ENCODE assay signal across 9 cellular contexts in genomic region chr15:73959012-73959581, GRCh38. TPM values are rescaled to one million over a fixed set of nuclear protein-coding genes. Genes with fewer than 3 reads are reported as not detected.
DNase-seq lines count a peak whose midpoint lies in the region; ATAC-seq and TF ChIP-seq lines count a peak whose summit lies in the region.
"Had no signal": no experiment of that assay in that cellular context is flagged by ENCODE, and none has a peak within 500 bp of the region (broad histone marks: within the 10 kb centered on the region; RNA-seq: fewer than 3 reads in every experiment).

No MANE protein-coding gene starts in this region.

- no peak for TF ChIP-seq CTCF in natural killer cell (IDR thresholded peaks at IDR 0.05)
- TF ChIP-seq CTCF in GM20000 (IDR thresholded peaks at IDR 0.05; ENCODE audit: extremely low read depth, missing control alignments): no peak

- CTCF ChIA-PET in activated CD8-positive, alpha-beta T cell treated with anti-CD3 and anti-CD28 coated beads, Interleukin-2, amount 10 ng/mL, durations not matched to agents 7 days and 5 days (lab: Charles Lee): interaction anchor here (0.6 to 14.6 kb wide), 14 partner anchors 9 to 89 kb away, joined by 3 to 310 read pairs (median 4); partner anchors contain the start of gene PML

- no peaks in the 10 kb centered on the region for H3K36me3 Mint-ChIP-seq in activated CD8-positive, alpha-beta T cell treated with anti-CD3 and anti-CD28 coated beads, Interleukin-2, amount 10 ng/mL, durations not matched to agents 7 days and 5 days (ENCODE audit: low read depth)
- no peaks in the 10 kb centered on the region for H3K36me3 Mint-ChIP-seq in natural killer cell

- peak overlapping the region; percentile 52 for H3K4me3 Mint-ChIP-seq in activated CD8-positive, alpha-beta T cell treated with anti-CD3 and anti-CD28 coated beads, Interleukin-2, amount 10 ng/mL, durations not matched to agents 7 days and 5 days
- no peak overlapping the region for H3K4me3 Mint-ChIP-seq in natural killer cell

- no peaks in the 10 kb centered on the region for H3K27me3 Mint-ChIP-seq in activated CD8-positive, alpha-beta T cell treated with anti-CD3 and anti-CD28 coated beads, Interleukin-2, amount 10 ng/mL, durations not matched to agents 7 days and 5 days (ENCODE audit: low read depth)
- peaks cover 4 to 17% of the 10 kb centered on the region in 2 donors for H3K27me3 Mint-ChIP-seq in natural killer cell (ENCODE audit: low read depth in 2 of 2)

- peak; percentile 48 for DNase-seq in NCI-H2029 (lab: John Stamatoyannopoulos, UW)
- DNase-seq in NCI-H2029 treated with DMSO at 0.1 percent for 48 hours (lab: John Stamatoyannopoulos, UW): no peak
- DNase-seq in NAMALWA (ENCODE audit: low spot score): peak; percentile 89
- DNase-seq in activated CD8-positive, alpha-beta T cell treated with anti-CD3 and anti-CD28 coated beads, Interleukin-2, amount 10 ng/mL, durations not matched to agents 7 days and 5 days: peak; percentile 66
- no peak for DNase-seq in natural killer cell
- DNase-seq in iPS-NIHi7 (ENCODE audit: extremely low spot score): no peak
- DNase-seq in GM20000 (ENCODE audit: low spot score): no peak
- DNase-seq: cerebellar nuclear complex had no signal

- peaks cover 35% of the 10 kb centered on the region for H3K4me1 Mint-ChIP-seq in activated CD8-positive, alpha-beta T cell treated with anti-CD3 and anti-CD28 coated beads, Interleukin-2, amount 10 ng/mL, durations not matched to agents 7 days and 5 days (ENCODE audit: low read depth)
- H3K4me1 Mint-ChIP-seq in natural killer cell: peaks cover 17 to 23% of the 10 kb centered on the region in 2 donors

- POLR2A ChIA-PET in activated CD8-positive, alpha-beta T cell treated with anti-CD3 and anti-CD28 coated beads, Interleukin-2, amount 10 ng/mL, durations not matched to agents 7 days and 5 days (lab: Charles Lee): interaction anchor here (0.6 to 1.1 kb wide), 2 partner anchors 14 to 52 kb away, joined by 3 read pairs; no protein-coding TSS in a partner anchor

- peak; percentile 95 for ATAC-seq in activated CD8-positive, alpha-beta T cell treated with anti-CD3 and anti-CD28 coated beads, Interleukin-2, amount 10 ng/mL, durations not matched to agents 7 days and 5 days
- peak; percentile 71 to 86 (median 75) for ATAC-seq in natural killer cell
- ATAC-seq in HG03097 (IDR thresholded peaks at IDR 0.05; ENCODE audit: low FRiP score, unreplicated experiment): no peak

- no peaks in the 10 kb centered on the region for H3K9me3 Mint-ChIP-seq in activated CD8-positive, alpha-beta T cell treated with anti-CD3 and anti-CD28 coated beads, Interleukin-2, amount 10 ng/mL, durations not matched to agents 7 days and 5 days (ENCODE audit: insufficient read depth)
- H3K9me3 Mint-ChIP-seq in natural killer cell: no peaks in the 10 kb centered on the region

- intact Hi-C loops in natural killer cell (cut with micrococcal nuclease): no loop called here

- peak overlapping the region; percentile 85 for H3K27ac Mint-ChIP-seq in activated CD8-positive, alpha-beta T cell treated with anti-CD3 and anti-CD28 coated beads, Interleukin-2, amount 10 ng/mL, durations not matched to agents 7 days and 5 days
- H3K27ac Mint-ChIP-seq in natural killer cell: peak overlapping the region in 1 of 2 donors; percentile 72

RNA-seq across cellular contexts. Expression of gene LOXL1, which starts 32.8 kb away (rescaled TPM):
- total RNA-seq in activated CD8-positive, alpha-beta T cell treated with anti-CD3 and anti-CD28 coated beads, Interleukin-2, amount 10 ng/mL, durations not matched to agents 7 days and 5 days: 1 to 10 TPM; 5.9 to 8.4 TPM
- 1 to 10 TPM; 1.1 to 1.4 (median 1.3) TPM for total RNA-seq in natural killer cell

RNA-seq across cellular contexts. Expression of gene STOML1, which starts 33.0 kb away (rescaled TPM):
- total RNA-seq in activated CD8-positive, alpha-beta T cell treated with anti-CD3 and anti-CD28 coated beads, Interleukin-2, amount 10 ng/mL, durations not matched to agents 7 days and 5 days: 10 to 100 TPM; 10.8 to 10.9 TPM
- 1 to 10 TPM; 5.6 to 8.2 (median 7.0) TPM for total RNA-seq in natural killer cell

RNA-seq across cellular contexts. Expression of gene PML, which starts 35.4 kb away (rescaled TPM):
- 100 to 1,000 TPM; 108 to 115 TPM for total RNA-seq in activated CD8-positive, alpha-beta T cell treated with anti-CD3 and anti-CD28 coated beads, Interleukin-2, amount 10 ng/mL, durations not matched to agents 7 days and 5 days
- total RNA-seq in natural killer cell: 10 to 100 TPM; 65.8 to 68.7 (median 67.6) TPM

Comparison
In these comparisons a context has a peak if more than half of its experiments do, and no peak if none do; other contexts are left out.
1. DNase-seq: peak in NCI-H2029 (single experiment), NAMALWA (single experiment) and activated CD8-positive, alpha-beta T cell treated with anti-CD3 and anti-CD28 coated beads, Interleukin-2, amount 10 ng/mL, durations not matched to agents 7 days and 5 days (single experiment); none in NCI-H2029 treated with DMSO at 0.1 percent for 48 hours (single experiment), natural killer cell (single experiment), iPS-NIHi7 (single experiment) and GM20000 (single experiment).